In genomic region chrX:103157511-103158316, GRCh38 we compare ENCODE assay signal across 8 cellular contexts. TPM values are rescaled to one million over a fixed set of nuclear protein-coding genes. Genes with fewer than 3 reads are reported as not detected.
A peak's percentile ranks its signal among the peaks of the same experiment; 100 is the strongest.
DNase-seq lines count a peak whose midpoint lies in the region; ATAC-seq and TF ChIP-seq lines count a peak whose summit lies in the region.

No MANE protein-coding gene starts in this region.

- no peaks in the 10 kb centered on the region for H3K79me2 ChIP-seq in PC-9 (ENCODE audit: low read depth)

- no peak overlapping the region for H3K27ac Mint-ChIP-seq in stimulated activated memory B cell treated with anti-CD40 and anti-IgM and Interleukin-4, amounts not matched to agents 10 μg/mL and 1 μg/mL and 100 μg/mL, for 72 hours

- ATAC-seq in HG03280 (IDR thresholded peaks at IDR 0.05; ENCODE audit: unreplicated experiment) (peak; percentile 50), HG03196 (IDR thresholded peaks at IDR 0.05; ENCODE audit: unreplicated experiment) (no peak)
- no peak for ATAC-seq in stimulated activated memory B cell treated with anti-CD40 and anti-IgM and Interleukin-4, amounts not matched to agents 10 μg/mL and 1 μg/mL and 100 μg/mL, for 72 hours

- TF ChIP-seq POLR2A in esophagus muscularis mucosa (IDR thresholded peaks at IDR 0.05; ENCODE audit: low read depth), result no peak
- no peak for TF ChIP-seq POLR2A in prostate gland (IDR thresholded peaks at IDR 0.05)

- H3K4me1 ChIP-seq in PC-9 (replicated peaks; ENCODE audit: insufficient read depth) (no peaks in the 10 kb centered on the region), esophagus muscularis mucosa (peaks cover 0 to under 1% (median 0%) of the 10 kb centered on the region in 4 donors), prostate gland (replicated peaks) (no peaks in the 10 kb centered on the region)

- no peaks in the 10 kb centered on the region for H3K4me1 Mint-ChIP-seq in stimulated activated memory B cell treated with anti-CD40 and anti-IgM and Interleukin-4, amounts not matched to agents 10 μg/mL and 1 μg/mL and 100 μg/mL, for 72 hours

- no peak overlapping the region for H3K4me2 ChIP-seq in PC-9

- no peaks in the 10 kb centered on the region for H3K9me2 ChIP-seq in PC-9 (ENCODE audit: insufficient read depth)

- H3K36me3 Mint-ChIP-seq in stimulated activated memory B cell treated with anti-CD40 and anti-IgM and Interleukin-4, amounts not matched to agents 10 μg/mL and 1 μg/mL and 100 μg/mL, for 72 hours, result no peaks in the 10 kb centered on the region

- H4K20me1 ChIP-seq in PC-9 (ENCODE audit: insufficient read depth), result no peaks in the 10 kb centered on the region

- H3K36me3 ChIP-seq in PC-9 (ENCODE audit: low read depth) (no peaks in the 10 kb centered on the region), esophagus muscularis mucosa (no peaks in the 10 kb centered on the region), prostate gland (no peaks in the 10 kb centered on the region)

- POLR2A ChIA-PET in PC-9 (lab: Charles Lee; ENCODE audit: unreplicated experiment), result no interaction called here

- H3K9me3 Mint-ChIP-seq in stimulated activated memory B cell treated with anti-CD40 and anti-IgM and Interleukin-4, amounts not matched to agents 10 μg/mL and 1 μg/mL and 100 μg/mL, for 72 hours, result peaks cover 3% of the 10 kb centered on the region

- intact Hi-C loops in PC-9 (cut with micrococcal nuclease; ENCODE audit: unreplicated experiment) (loop anchor here (1.0 to 5.0 kb wide), 2 partner anchors 206 to 225 kb away; no protein-coding TSS in a partner anchor), esophagus muscularis mucosa (cut with DNase I) (loop anchor here (5.0 kb wide), 1 partner anchor 205 kb away; no protein-coding TSS in a partner anchor), prostate gland (cut with DNase I) (loop anchor here (5.0 kb wide), 1 partner anchor 205 kb away; no protein-coding TSS in a partner anchor)

- no peaks in the 10 kb centered on the region for H3K9me3 ChIP-seq in PC-9 (ENCODE audit: insufficient read depth, low read depth)
- no peaks in the 10 kb centered on the region for H3K9me3 ChIP-seq in esophagus muscularis mucosa
- H3K9me3 ChIP-seq in prostate gland, result no peaks in the 10 kb centered on the region

- BruUV-seq in PC-9 (replicated peaks; lab: Mats Ljungman, UMichigan), result no TSS peak

- H3F3A ChIP-seq in PC-9 (ENCODE audit: insufficient read depth, low read depth), result no peaks in the 10 kb centered on the region

- peak; percentile 20 to 22 for DNase-seq in stimulated activated CD4-positive, alpha-beta T cell treated with anti-CD3 and anti-CD28 coated beads, Interleukin-2, amount 100 ng/mL, for 48 hours
- DNase-seq in stimulated activated CD4-positive, alpha-beta T cell treated with anti-CD3 and anti-CD28 coated beads, Interleukin-4, amount 100 ng/mL, for 4 hours, result no peak
- peak in 1 of 2 experiments; percentile 4 for DNase-seq in PC-9
- DNase-seq in esophagus muscularis mucosa (ENCODE audit: extremely low spot score), result no peak
- DNase-seq in prostate gland (ENCODE audit: low spot score), result no peak

- no peak overlapping the region for H2AFZ ChIP-seq in PC-9

- WGBS in esophagus muscularis mucosa, result 50% methylated on average over 2 of the region's 2 CpGs
- 24% methylated on average over 2 of the region's 2 CpGs for WGBS in prostate gland

- H3K27ac ChIP-seq in PC-9, result no peak overlapping the region
- H3K27ac ChIP-seq in esophagus muscularis mucosa (replicated peaks in 1 of 4), result no peak overlapping the region
- no peak overlapping the region for H3K27ac ChIP-seq in prostate gland

- H3K4me3 ChIP-seq in PC-9, result no peak overlapping the region
- H3K4me3 ChIP-seq in esophagus muscularis mucosa, result no peak overlapping the region
- no peak overlapping the region for H3K4me3 ChIP-seq in prostate gland

- CTCF ChIA-PET in PC-9 (lab: Charles Lee), result no interaction called here

- TF ChIP-seq EP300 in esophagus muscularis mucosa (IDR thresholded peaks at IDR 0.05), result no peak

- no peak overlapping the region for H3K4me3 Mint-ChIP-seq in stimulated activated memory B cell treated with anti-CD40 and anti-IgM and Interleukin-4, amounts not matched to agents 10 μg/mL and 1 μg/mL and 100 μg/mL, for 72 hours

- H3K27me3 ChIP-seq in PC-9 (ENCODE audit: insufficient read depth, low read depth), result no peaks in the 10 kb centered on the region
- no peaks in the 10 kb centered on the region for H3K27me3 ChIP-seq in esophagus muscularis mucosa
- H3K27me3 ChIP-seq in prostate gland (replicated peaks; ENCODE audit: insufficient read depth), result no peaks in the 10 kb centered on the region

- TF ChIP-seq CTCF in PC-9 (conservative IDR thresholded peaks at IDR 0.05), result peak; percentile 78
- TF ChIP-seq CTCF in esophagus muscularis mucosa (IDR thresholded peaks at IDR 0.05), result peak; percentile 46 to 59 (median 52)
- peak in 3 of 4 experiments; percentile 14 to 38 (median 17) for TF ChIP-seq CTCF in prostate gland (IDR thresholded peaks at IDR 0.05)

- H3K27me3 Mint-ChIP-seq in stimulated activated memory B cell treated with anti-CD40 and anti-IgM and Interleukin-4, amounts not matched to agents 10 μg/mL and 1 μg/mL and 100 μg/mL, for 72 hours, result peaks cover 7% of the 10 kb centered on the region

RNA-seq across cellular contexts. Expression of gene BEX4, which starts 57.2 kb away (rescaled TPM):
- total RNA-seq in PC-9 (2021), result 1.0 and 1.1 TPM in 2 replicates
- total RNA-seq in esophagus muscularis mucosa, result 10 to 100 TPM; 31.1 to 66.8 (median 49.0) TPM
- total RNA-seq in prostate gland, result 100 to 1,000 TPM in 1 of 2 donors, 10 to 100 TPM in 1; 60.6 to 116 TPM

Comparison
In these comparisons a context has a peak if more than half of its experiments do, and no peak if none do; other contexts are left out.
1. DNase-seq: peak in stimulated activated CD4-positive, alpha-beta T cell treated with anti-CD3 and anti-CD28 coated beads, Interleukin-2, amount 100 ng/mL, for 48 hours (2 of 2); none in stimulated activated CD4-positive, alpha-beta T cell treated with anti-CD3 and anti-CD28 coated beads, Interleukin-4, amount 100 ng/mL, for 4 hours (0 of 2), esophagus muscularis mucosa (single experiment) and prostate gland (single experiment).
2. CTCF ChIP-seq: peak in every context shown above with its lines; median percentile 78 in PC-9; 52 in esophagus muscularis mucosa; 17 in prostate gland.
3. RNA of gene BEX4, which starts 57.2 kb away (total RNA-seq): 60.6 to 116 TPM in prostate gland and 31.1 to 66.8 TPM in esophagus muscularis mucosa; 1.0 to 1.1 TPM in PC-9; every median in the first group is over 10 times any median in the second.